8 cellular contexts compared by ENCODE assay signal in genomic region chr20:54475334-54476287, GRCh38.
DNase-seq lines count a peak whose midpoint lies in the region; ATAC-seq and TF ChIP-seq lines count a peak whose summit lies in the region.

Gene DOK5 (plus strand): TSS chr20:54475593. CDS start chr20:54475947, 354 bp downstream.

- H3K27ac Mint-ChIP-seq in T-helper 1 cell treated with Interleukin-12 subunit alpha and Interleukin-12 subunit beta and Interleukin-4 antibody, amounts not matched to agents 30 μg/mL and 1 μg/mL, for 36 hours, result no peak within 1 kb of the TSS
- no peak within 1 kb of the TSS for H3K27ac Mint-ChIP-seq in stimulated activated naive B cell treated with anti-CD40 and anti-IgM and Interleukin-4, amounts not matched to agents 10 μg/mL and 1 μg/mL and 100 μg/mL, for 72 hours

- peaks cover 23% of the 10 kb centered on the region for H3K4me1 Mint-ChIP-seq in T-helper 1 cell treated with Interleukin-12 subunit alpha and Interleukin-12 subunit beta and Interleukin-4 antibody, amounts not matched to agents 30 μg/mL and 1 μg/mL, for 36 hours (ENCODE audit: low read depth)
- peaks cover 0 to 9% of the 10 kb centered on the region in 2 donors for H3K4me1 Mint-ChIP-seq in stimulated activated naive B cell treated with anti-CD40 and anti-IgM and Interleukin-4, amounts not matched to agents 10 μg/mL and 1 μg/mL and 100 μg/mL, for 72 hours

- peak within 1 kb of the TSS; percentile 70 for H3K4me3 Mint-ChIP-seq in T-helper 1 cell treated with Interleukin-12 subunit alpha and Interleukin-12 subunit beta and Interleukin-4 antibody, amounts not matched to agents 30 μg/mL and 1 μg/mL, for 36 hours
- H3K4me3 Mint-ChIP-seq in stimulated activated naive B cell treated with anti-CD40 and anti-IgM and Interleukin-4, amounts not matched to agents 10 μg/mL and 1 μg/mL and 100 μg/mL, for 72 hours, result no peak within 1 kb of the TSS

- no peak for ATAC-seq in stimulated activated naive B cell treated with anti-CD40 and anti-IgM and Interleukin-4, amounts not matched to agents 10 μg/mL and 1 μg/mL and 100 μg/mL, for 72 hours (replicated peaks)
- ATAC-seq in HG03442 (IDR thresholded peaks at IDR 0.05; ENCODE audit: unreplicated experiment) (no peak), GM21526 (IDR thresholded peaks at IDR 0.05; ENCODE audit: low FRiP score, unreplicated experiment) (no peak)

- H3K4me3 ChIP-seq in AG09309 (ENCODE audit: control insufficient read depth, low read depth, low read length), result peak within 1 kb of the TSS; percentile 60

- peaks cover 40% of the 10 kb centered on the region for H3K27me3 Mint-ChIP-seq in T-helper 1 cell treated with Interleukin-12 subunit alpha and Interleukin-12 subunit beta and Interleukin-4 antibody, amounts not matched to agents 30 μg/mL and 1 μg/mL, for 36 hours (ENCODE audit: low read depth)
- peaks cover 48 to 59% of the 10 kb centered on the region in 2 donors for H3K27me3 Mint-ChIP-seq in stimulated activated naive B cell treated with anti-CD40 and anti-IgM and Interleukin-4, amounts not matched to agents 10 μg/mL and 1 μg/mL and 100 μg/mL, for 72 hours

- TF ChIP-seq CTCF in AG09309 (IDR thresholded peaks at IDR 0.05; ENCODE audit: control insufficient read depth, insufficient read depth, low read depth, low read length, missing control alignments), result no peak

- DNase-seq in AG09309 (ENCODE audit: low read depth), result no peak
- DNase-seq in globus pallidus (ENCODE audit: low spot score), result peak; percentile 44
- DNase-seq in nucleus accumbens (lab: John Stamatoyannopoulos, UW), result peak in 45 of 56 donors; percentile 5 to 70 (median 35)
- no peak for DNase-seq in T1000 (lab: John Stamatoyannopoulos, UW)
- DNase-seq in stimulated activated naive B cell treated with anti-CD40 and anti-IgM and Interleukin-4, amounts not matched to agents 10 μg/mL and 1 μg/mL and 100 μg/mL, for 72 hours, result no peak

- no peaks in the 10 kb centered on the region for H3K36me3 Mint-ChIP-seq in T-helper 1 cell treated with Interleukin-12 subunit alpha and Interleukin-12 subunit beta and Interleukin-4 antibody, amounts not matched to agents 30 μg/mL and 1 μg/mL, for 36 hours (ENCODE audit: low read depth)
- no peaks in the 10 kb centered on the region for H3K36me3 Mint-ChIP-seq in stimulated activated naive B cell treated with anti-CD40 and anti-IgM and Interleukin-4, amounts not matched to agents 10 μg/mL and 1 μg/mL and 100 μg/mL, for 72 hours

- peaks cover 3% of the 10 kb centered on the region for H3K9me3 Mint-ChIP-seq in T-helper 1 cell treated with Interleukin-12 subunit alpha and Interleukin-12 subunit beta and Interleukin-4 antibody, amounts not matched to agents 30 μg/mL and 1 μg/mL, for 36 hours
- peaks cover 2 to 4% of the 10 kb centered on the region in 2 donors for H3K9me3 Mint-ChIP-seq in stimulated activated naive B cell treated with anti-CD40 and anti-IgM and Interleukin-4, amounts not matched to agents 10 μg/mL and 1 μg/mL and 100 μg/mL, for 72 hours

Comparison
In these comparisons a context has a peak if more than half of its experiments do, and no peak if none do; other contexts are left out.
1. DNase-seq: peak in globus pallidus (single experiment) and nucleus accumbens (45 of 56); none in AG09309 (single experiment), T1000 (single experiment) and stimulated activated naive B cell treated with anti-CD40 and anti-IgM and Interleukin-4, amounts not matched to agents 10 μg/mL and 1 μg/mL and 100 μg/mL, for 72 hours (single experiment).